In the genomic region with DNA sequence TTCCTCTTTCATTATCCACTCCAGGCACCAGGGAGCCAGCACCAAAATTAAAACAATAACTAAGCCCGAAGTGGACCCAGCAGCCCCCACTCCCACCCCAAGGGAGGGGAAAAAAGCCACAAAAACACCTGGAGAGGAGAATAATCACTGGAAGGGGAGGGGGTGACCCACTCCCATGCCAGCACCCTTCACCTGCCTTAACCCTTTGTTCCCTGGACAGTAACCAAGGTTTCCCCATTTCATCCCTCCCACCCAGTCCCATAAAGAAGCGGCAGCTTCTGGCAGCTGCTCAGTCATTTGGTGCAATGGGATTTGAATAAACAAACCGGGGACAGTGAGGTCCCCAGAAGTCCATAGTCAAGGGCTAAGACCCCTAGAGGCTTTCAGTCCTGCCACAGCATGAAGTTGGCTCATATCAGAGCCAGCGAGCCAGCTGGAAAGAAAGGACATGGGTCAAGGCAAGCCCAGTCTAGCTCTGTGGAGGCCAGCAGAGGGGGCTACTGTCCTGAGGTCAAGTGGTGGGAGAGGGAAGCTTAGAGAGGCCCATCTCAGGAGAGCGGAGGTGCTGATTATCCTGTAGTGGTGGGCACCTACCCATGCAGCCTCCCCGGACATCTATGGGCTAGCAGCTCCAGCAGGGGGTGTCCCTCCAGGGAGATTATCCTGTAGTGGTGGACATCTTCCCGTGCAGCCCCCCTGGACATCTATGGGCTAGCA, we compare ENCODE assay signal across 11 cellular contexts. TPM values are rescaled to one million over a fixed set of nuclear protein-coding genes. Genes with fewer than 3 reads are reported as not detected.
DNase-seq lines count a peak whose midpoint lies in the region; ATAC-seq and TF ChIP-seq lines count a peak whose summit lies in the region.
"Had no signal": no experiment of that assay in that cellular context is flagged by ENCODE, and none has a peak within 500 bp of the region (broad histone marks: within the 10 kb centered on the region; RNA-seq: fewer than 3 reads in every experiment).

No MANE protein-coding gene starts in this region.

- POLR2A ChIA-PET in GM10248 (lab: Yijun Ruan, JAX) = interaction anchor here (0.6 kb wide), 1 partner anchor 8 kb away, joined by 7 read pairs; no protein-coding TSS in a partner anchor

- no peaks in the 10 kb centered on the region for H3K36me3 Mint-ChIP-seq in nephron (ENCODE audit: low read depth)
- H3K36me3 Mint-ChIP-seq in activated CD8-positive, alpha-beta memory T cell treated with anti-CD3 and anti-CD28 coated beads, Interleukin-2, amount 10 ng/mL, durations not matched to agents 7 days and 5 days = no peaks in the 10 kb centered on the region

- peak overlapping the region; percentile 43 to 62 (median 59) for H3K4me3 Mint-ChIP-seq in nephron
- no peak overlapping the region for H3K4me3 Mint-ChIP-seq in activated CD8-positive, alpha-beta memory T cell treated with anti-CD3 and anti-CD28 coated beads, Interleukin-2, amount 10 ng/mL, durations not matched to agents 7 days and 5 days

- peaks cover 55% of the 10 kb centered on the region for H3K4me1 Mint-ChIP-seq in nephron
- peaks cover 3% of the 10 kb centered on the region for H3K4me1 Mint-ChIP-seq in activated CD8-positive, alpha-beta memory T cell treated with anti-CD3 and anti-CD28 coated beads, Interleukin-2, amount 10 ng/mL, durations not matched to agents 7 days and 5 days

- no peak overlapping the region for H3K4me3 ChIP-seq in cardiac fibroblast (replicated peaks in 1 of 2; ENCODE audit: low read depth in 2 of 2, low read length in 2 of 2)

- no peaks in the 10 kb centered on the region for H3K9me3 Mint-ChIP-seq in nephron
- no peaks in the 10 kb centered on the region for H3K9me3 Mint-ChIP-seq in activated CD8-positive, alpha-beta memory T cell treated with anti-CD3 and anti-CD28 coated beads, Interleukin-2, amount 10 ng/mL, durations not matched to agents 7 days and 5 days (ENCODE audit: low read depth)

- no peak for ATAC-seq in activated CD8-positive, alpha-beta memory T cell treated with anti-CD3 and anti-CD28 coated beads, Interleukin-2, amount 10 ng/mL, durations not matched to agents 7 days and 5 days

- DNase-seq in GM10248 (ENCODE audit: extremely low spot score) (no peak), NAMALWA (ENCODE audit: low spot score) (peak; percentile 30), cardiac fibroblast (ENCODE audit: low read depth in 2 of 2) (peak; percentile 34 to 51), NOMO-1 treated with DMSO at 0.1 percent for 48 hours (lab: John Stamatoyannopoulos, UW; ENCODE audit: unreplicated experiment) (no peak)
- DNase-seq in central memory CD4-positive, alpha-beta T cell = no peak
- DNase-seq in activated CD8-positive, alpha-beta memory T cell treated with anti-CD3 and anti-CD28 coated beads, Interleukin-2, amount 10 ng/mL, durations not matched to agents 7 days and 5 days = no peak
- DNase-seq in activated naive CD4-positive, alpha-beta T cell (lab: John Stamatoyannopoulos, UW) = no peak
- DNase-seq: activated CD4-positive, alpha-beta T cell treated with anti-CD3 and anti-CD28 coated beads, Interleukin-2, amount 50 U/mL, for 48 hours; effector CD4-positive, alpha-beta T cell had no signal

- peak overlapping the region in 2 of 3 experiments; percentile 83 to 95 for H3K27ac Mint-ChIP-seq in nephron
- no peak overlapping the region for H3K27ac Mint-ChIP-seq in activated CD8-positive, alpha-beta memory T cell treated with anti-CD3 and anti-CD28 coated beads, Interleukin-2, amount 10 ng/mL, durations not matched to agents 7 days and 5 days

- TF ChIP-seq CTCF in GM10248 (IDR thresholded peaks at IDR 0.05; ENCODE audit: control extremely low read depth, extremely low read depth, low read depth, missing control alignments) = peak; percentile 15
- peak; percentile 43 for TF ChIP-seq CTCF in cardiac fibroblast (IDR thresholded peaks at IDR 0.05; ENCODE audit: low read depth, low read length)
- TF ChIP-seq CTCF in nephron (IDR thresholded peaks at IDR 0.05; ENCODE audit: unreplicated experiment in 3 of 3) = peak in 2 of 3 experiments; percentile 23 to 28

- peaks cover 79% of the 10 kb centered on the region for H3K27me3 Mint-ChIP-seq in nephron (ENCODE audit: low read depth)
- H3K27me3 Mint-ChIP-seq in activated CD8-positive, alpha-beta memory T cell treated with anti-CD3 and anti-CD28 coated beads, Interleukin-2, amount 10 ng/mL, durations not matched to agents 7 days and 5 days = peaks cover 86% of the 10 kb centered on the region

- CTCF ChIA-PET in GM10248 (lab: Yijun Ruan, JAX) = interaction anchor here (0.6 to 6.0 kb wide), 12 partner anchors 8 to 300 kb away, joined by 3 to 51 read pairs (median 4); a partner anchor contains a TSS
- CTCF ChIA-PET in activated CD8-positive, alpha-beta memory T cell treated with anti-CD3 and anti-CD28 coated beads, Interleukin-2, amount 10 ng/mL, durations not matched to agents 7 days and 5 days (lab: Charles Lee) = interaction anchor here (0.9 to 2.4 kb wide), 8 partner anchors 10 to 282 kb away, joined by 3 to 8 read pairs (median 5); no protein-coding TSS in a partner anchor

RNA-seq across cellular contexts. Expression of a gene that starts 58.8 kb away (rescaled TPM):
- total RNA-seq in activated CD8-positive, alpha-beta memory T cell treated with anti-CD3 and anti-CD28 coated beads, Interleukin-2, amount 10 ng/mL, durations not matched to agents 7 days and 5 days = not detected
- total RNA-seq: temporal lobe had no signal

Comparison
In these comparisons a context has a peak if more than half of its experiments do, and no peak if none do; other contexts are left out.
1. DNase-seq: peak in NAMALWA (single experiment) and cardiac fibroblast (2 of 2); none in GM10248 (single experiment), NOMO-1 treated with DMSO at 0.1 percent for 48 hours (single experiment), central memory CD4-positive, alpha-beta T cell (single experiment), activated CD8-positive, alpha-beta memory T cell treated with anti-CD3 and anti-CD28 coated beads, Interleukin-2, amount 10 ng/mL, durations not matched to agents 7 days and 5 days (single experiment) and activated naive CD4-positive, alpha-beta T cell (0 of 4).
2. Peak in every context shown above with its lines, with median percentiles within 50 percentile points of each other: CTCF ChIP-seq.